9 cellular contexts compared by ENCODE assay signal in the genomic region with DNA sequence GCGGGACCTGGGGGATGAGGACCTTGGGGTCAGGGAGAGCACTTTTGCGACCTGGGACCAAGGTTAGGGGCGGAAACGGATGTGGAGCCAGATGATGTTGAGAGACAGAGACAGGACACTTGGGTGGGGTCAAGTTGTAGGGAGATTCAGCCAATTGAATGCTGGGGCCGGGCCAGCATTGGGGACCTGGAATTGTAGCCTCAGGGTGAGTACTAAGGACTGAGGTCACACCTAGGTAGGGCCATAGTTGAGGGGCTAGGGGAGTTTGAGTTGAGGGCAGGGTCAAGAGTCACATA. TPM values are rescaled to one million over a fixed set of nuclear protein-coding genes. Genes with fewer than 3 reads are reported as not detected.
DNase-seq lines count a peak whose midpoint lies in the region; ATAC-seq, FAIRE-seq and TF ChIP-seq lines count a peak whose summit lies in the region.
"Had no signal": no experiment of that assay in that cellular context is flagged by ENCODE, and none has a peak within 500 bp of the region (broad histone marks: within the 10 kb centered on the region; RNA-seq: fewer than 3 reads in every experiment).

No MANE protein-coding gene starts in this region.

- peaks cover 16% of the 10 kb centered on the region for H3K4me1 Mint-ChIP-seq in activated CD4-positive, alpha-beta T cell treated with anti-CD3 and anti-CD28 coated beads, Interleukin-2, amount 10 ng/mL, durations not matched to agents 7 days and 5 days

- peak overlapping the region; percentile 89 for H3K4me3 Mint-ChIP-seq in activated CD4-positive, alpha-beta T cell treated with anti-CD3 and anti-CD28 coated beads, Interleukin-2, amount 10 ng/mL, durations not matched to agents 7 days and 5 days

- H3K79me2 ChIP-seq in keratinocyte (ENCODE audit: control insufficient read depth, insufficient read depth, low read length), result no peaks in the 10 kb centered on the region

- CTCF ChIA-PET in activated CD4-positive, alpha-beta T cell treated with anti-CD3 and anti-CD28 coated beads, Interleukin-2, amount 10 ng/mL, durations not matched to agents 7 days and 5 days (lab: Charles Lee), result interaction anchor here (2.1 kb wide), 1 partner anchor 12 kb away, joined by 15 read pairs; a partner anchor contains a TSS

- FAIRE-seq in keratinocyte (lab: Jason Lieb, UNC), result no peak

- POLR2A ChIA-PET in activated CD4-positive, alpha-beta T cell treated with anti-CD3 and anti-CD28 coated beads, Interleukin-2, amount 10 ng/mL, durations not matched to agents 7 days and 5 days (lab: Charles Lee), result no interaction called here

- TF ChIP-seq CTCF in keratinocyte (optimal IDR thresholded peaks at IDR 0.05 in 1 of 3, IDR thresholded peaks at IDR 0.05 in 1 of 3, conservative IDR thresholded peaks at IDR 0.05 in 1 of 3; ENCODE audit: extremely low read depth in 1 of 3, insufficient read depth in 2 of 3, low read length in 3 of 3) (no peak), GM10266 (IDR thresholded peaks at IDR 0.05; ENCODE audit: control insufficient read depth, insufficient read depth, low read depth, missing control alignments) (no peak)

- no peak for DNase-seq in activated CD4-positive, alpha-beta T cell treated with anti-CD3 and anti-CD28 coated beads, Interleukin-2, amount 10 ng/mL, durations not matched to agents 7 days and 5 days
- no peak for DNase-seq in activated CD4-positive, alpha-beta T cell treated with anti-CD3 and anti-CD28 coated beads, Interleukin-2, amount 50 U/mL, for 1 hour
- DNase-seq in activated naive CD4-positive, alpha-beta T cell treated with anti-CD3 and anti-CD28 coated beads, Interleukin-2, amount 50 U/mL, for 72 hours (ENCODE audit: low spot score in 2 of 2), result no peak
- no peak for DNase-seq in keratinocyte (ENCODE audit: low read depth, low spot score)
- no peak for DNase-seq in GM10266 (ENCODE audit: extremely low spot score)

- H4K20me1 ChIP-seq in keratinocyte (ENCODE audit: control insufficient read depth, extremely low read depth, insufficient read depth, low read length), result no peaks in the 10 kb centered on the region

- peak overlapping the region; percentile 95 for H3K27ac Mint-ChIP-seq in activated CD4-positive, alpha-beta T cell treated with anti-CD3 and anti-CD28 coated beads, Interleukin-2, amount 10 ng/mL, durations not matched to agents 7 days and 5 days
- peak overlapping the region; percentile 81 to 94 for H3K27ac Mint-ChIP-seq in activated naive CD4-positive, alpha-beta T cell treated with anti-CD3 and anti-CD28 coated beads, Interleukin-2, amount 50 U/mL, for 72 hours

- H3K36me3 Mint-ChIP-seq in activated CD4-positive, alpha-beta T cell treated with anti-CD3 and anti-CD28 coated beads, Interleukin-2, amount 10 ng/mL, durations not matched to agents 7 days and 5 days (ENCODE audit: low read depth), result peaks cover 13% of the 10 kb centered on the region
- H3K36me3 Mint-ChIP-seq in activated naive CD4-positive, alpha-beta T cell treated with anti-CD3 and anti-CD28 coated beads, Interleukin-2, amount 50 U/mL, for 72 hours, result no peaks in the 10 kb centered on the region

- H3K9me1 ChIP-seq in keratinocyte (ENCODE audit: control insufficient read depth, extremely low read depth, insufficient read depth, low read length), result no peaks in the 10 kb centered on the region

- no peaks in the 10 kb centered on the region for H3K9me3 Mint-ChIP-seq in activated CD4-positive, alpha-beta T cell treated with anti-CD3 and anti-CD28 coated beads, Interleukin-2, amount 10 ng/mL, durations not matched to agents 7 days and 5 days
- H3K9me3 Mint-ChIP-seq in activated naive CD4-positive, alpha-beta T cell treated with anti-CD3 and anti-CD28 coated beads, Interleukin-2, amount 50 U/mL, for 72 hours, result no peaks in the 10 kb centered on the region

- peaks cover 0 to 3% of the 10 kb centered on the region in 2 experiments for H3K36me3 ChIP-seq in keratinocyte (ENCODE audit: control insufficient read depth in 2 of 2, extremely low read depth in 1 of 2, insufficient read depth in 2 of 2, low read length in 2 of 2)

- H3K9ac ChIP-seq in keratinocyte (ENCODE audit: control insufficient read depth, extremely low read depth, insufficient read depth, low read length), result peak overlapping the region; percentile 18

- peaks cover 10% of the 10 kb centered on the region for H3K4me1 ChIP-seq in keratinocyte (ENCODE audit: control insufficient read depth, extremely low read depth, insufficient read depth, low read length)

- H3K4me3 ChIP-seq in keratinocyte (ENCODE audit: control insufficient read depth in 2 of 3, extremely low read depth in 1 of 3, insufficient read depth in 2 of 3, low read depth in 1 of 3, low read length in 3 of 3), result peak overlapping the region; percentile 43 to 58 (median 45)

- H3K27me3 Mint-ChIP-seq in activated CD4-positive, alpha-beta T cell treated with anti-CD3 and anti-CD28 coated beads, Interleukin-2, amount 10 ng/mL, durations not matched to agents 7 days and 5 days, result no peaks in the 10 kb centered on the region

- H3K9me3 ChIP-seq in keratinocyte (ENCODE audit: control insufficient read depth, low read depth, low read length), result no peaks in the 10 kb centered on the region

- peak overlapping the region; percentile 49 for H2AFZ ChIP-seq in keratinocyte (ENCODE audit: control insufficient read depth, low read length)

- peak overlapping the region; percentile 2 for H3K27ac ChIP-seq in keratinocyte (ENCODE audit: control insufficient read depth, insufficient read depth, low read length)
- peak overlapping the region; percentile 64 for H3K27ac ChIP-seq in temporal lobe (ENCODE audit: low read depth, low read length)

- peak overlapping the region; percentile 77 for H3K4me2 ChIP-seq in keratinocyte (ENCODE audit: control insufficient read depth, extremely low read depth, insufficient read depth, low read depth, low read length)

- ATAC-seq in activated naive CD4-positive, alpha-beta T cell treated with anti-CD3 and anti-CD28 coated beads, Interleukin-2, amount 50 U/mL, for 72 hours, result no peak
- no peak for ATAC-seq in HG03196 (IDR thresholded peaks at IDR 0.05; ENCODE audit: unreplicated experiment)
- no peak for ATAC-seq in GM21619 (IDR thresholded peaks at IDR 0.05; ENCODE audit: unreplicated experiment)

- H3K27me3 ChIP-seq in keratinocyte (ENCODE audit: control insufficient read depth, extremely low read depth, insufficient read depth, low read length), result no peaks in the 10 kb centered on the region

- dilution Hi-C loops in keratinocyte (cut with MboI; ENCODE audit: extremely low pct_ligation_motif_present, low sequenced_read_pairs), result no loop called here

RNA-seq across cellular contexts. Expression of a gene that starts 1.2 kb away (rescaled TPM):
- 10 to 100 TPM; 32.8 to 48.2 TPM for total RNA-seq in activated CD4-positive, alpha-beta T cell treated with anti-CD3 and anti-CD28 coated beads, Interleukin-2, amount 10 ng/mL, durations not matched to agents 7 days and 5 days
- 10 to 100 TPM; 33.9 to 89.4 TPM for total RNA-seq in activated naive CD4-positive, alpha-beta T cell treated with anti-CD3 and anti-CD28 coated beads, Interleukin-2, amount 50 U/mL, for 72 hours
- 9.5 to 18.9 TPM (median 9.8 TPM) in 3 replicates for polyA plus RNA-seq in keratinocyte
- 4.2 TPM for polyA plus RNA-seq in keratinocyte (2011; ENCODE audit: low read depth)
- 3.6 and 14.4 TPM in 2 replicates for polyA plus RNA-seq in keratinocyte (2011; cell fraction: cytosol; rRNA removed)
- polyA plus RNA-seq in keratinocyte (2011; cell fraction: nucleus; rRNA removed), result 4.6 and 6.5 TPM in 2 replicates
- 23.1 and 28.1 TPM in 2 replicates for polyA plus RNA-seq in keratinocyte (2012; ENCODE audit: low replicate concordance)
- polyA minus RNA-seq in keratinocyte, result 1.8 to 7.3 TPM (median 5.7 TPM) in 3 replicates
- polyA minus RNA-seq in keratinocyte (2011; cell fraction: cytosol; rRNA and poly(A)+ RNA removed), result 27.0 TPM
- 3.4 and 3.5 TPM in 2 replicates for polyA minus RNA-seq in keratinocyte (2011; cell fraction: nucleus; rRNA and poly(A)+ RNA removed)
- total RNA-seq in temporal lobe, result 30.0 TPM

RNA-seq across cellular contexts. Expression of a gene that starts 2.0 kb away (rescaled TPM):
- 1 to 10 TPM; 2.4 TPM for total RNA-seq in activated CD4-positive, alpha-beta T cell treated with anti-CD3 and anti-CD28 coated beads, Interleukin-2, amount 10 ng/mL, durations not matched to agents 7 days and 5 days
- total RNA-seq in activated naive CD4-positive, alpha-beta T cell treated with anti-CD3 and anti-CD28 coated beads, Interleukin-2, amount 50 U/mL, for 72 hours, result 1 to 10 TPM; 2.0 to 3.4 TPM
- 0.33 to 0.50 TPM (median 0.36 TPM) in 3 replicates for polyA plus RNA-seq in keratinocyte
- 0.74 TPM for polyA plus RNA-seq in keratinocyte (2011; ENCODE audit: low read depth)
- polyA plus RNA-seq in keratinocyte (2011; cell fraction: cytosol; rRNA removed), result 0.46 and 0.60 TPM in 2 replicates
- polyA plus RNA-seq in keratinocyte (2011; cell fraction: nucleus; rRNA removed), result 1.0 and 1.2 TPM in 2 replicates
- polyA plus RNA-seq in keratinocyte (2012; ENCODE audit: low replicate concordance), result 0.78 and 0.96 TPM in 2 replicates
- 0.73 to 1.0 TPM (median 0.90 TPM) in 3 replicates for polyA minus RNA-seq in keratinocyte
- not detected for polyA minus RNA-seq in keratinocyte (2011; cell fraction: cytosol; rRNA and poly(A)+ RNA removed)
- polyA minus RNA-seq in keratinocyte (2011; cell fraction: nucleus; rRNA and poly(A)+ RNA removed), result 0.32 and 0.62 TPM in 2 replicates
- 3.0 TPM for total RNA-seq in temporal lobe

RNA-seq across cellular contexts. Expression of a gene that starts 12.4 kb away (rescaled TPM):
- total RNA-seq in activated CD4-positive, alpha-beta T cell treated with anti-CD3 and anti-CD28 coated beads, Interleukin-2, amount 10 ng/mL, durations not matched to agents 7 days and 5 days, result 100 to 1,000 TPM; 124 to 125 TPM
- total RNA-seq in activated naive CD4-positive, alpha-beta T cell treated with anti-CD3 and anti-CD28 coated beads, Interleukin-2, amount 50 U/mL, for 72 hours, result 100 to 1,000 TPM; 184 to 190 TPM
- polyA plus RNA-seq in keratinocyte, result 46.8 to 54.3 TPM (median 52.8 TPM) in 3 replicates
- 37.4 TPM for polyA plus RNA-seq in keratinocyte (2011; ENCODE audit: low read depth)
- 44.9 and 92.9 TPM in 2 replicates for polyA plus RNA-seq in keratinocyte (2011; cell fraction: cytosol; rRNA removed)
- polyA plus RNA-seq in keratinocyte (2011; cell fraction: nucleus; rRNA removed), result 22.4 and 33.1 TPM in 2 replicates
- polyA plus RNA-seq in keratinocyte (2012; ENCODE audit: low replicate concordance), result 41.8 and 73.0 TPM in 2 replicates
- 23.5 to 87.9 TPM (median 23.8 TPM) in 3 replicates for polyA minus RNA-seq in keratinocyte
- polyA minus RNA-seq in keratinocyte (2011; cell fraction: cytosol; rRNA and poly(A)+ RNA removed), result 64.8 TPM
- 8.5 and 13.8 TPM in 2 replicates for polyA minus RNA-seq in keratinocyte (2011; cell fraction: nucleus; rRNA and poly(A)+ RNA removed)
- 18.7 TPM for total RNA-seq in temporal lobe

RNA-seq across cellular contexts. Expression of a gene that starts 19.2 kb away (rescaled TPM):
- 10 to 100 TPM; 61.4 to 67.7 TPM for total RNA-seq in activated CD4-positive, alpha-beta T cell treated with anti-CD3 and anti-CD28 coated beads, Interleukin-2, amount 10 ng/mL, durations not matched to agents 7 days and 5 days
- 10 to 100 TPM; 44.6 to 78.4 TPM for total RNA-seq in activated naive CD4-positive, alpha-beta T cell treated with anti-CD3 and anti-CD28 coated beads, Interleukin-2, amount 50 U/mL, for 72 hours
- polyA plus RNA-seq in keratinocyte, result 37.3 to 56.9 TPM (median 39.7 TPM) in 3 replicates
- polyA plus RNA-seq in keratinocyte (2011; ENCODE audit: low read depth), result 54.0 TPM
- polyA plus RNA-seq in keratinocyte (2011; cell fraction: cytosol; rRNA removed), result 32.2 and 58.0 TPM in 2 replicates
- 45.2 and 52.8 TPM in 2 replicates for polyA plus RNA-seq in keratinocyte (2011; cell fraction: nucleus; rRNA removed)
- polyA plus RNA-seq in keratinocyte (2012; ENCODE audit: low replicate concordance), result 22.4 and 65.3 TPM in 2 replicates
- 30.8 to 37.4 TPM (median 32.0 TPM) in 3 replicates for polyA minus RNA-seq in keratinocyte
- polyA minus RNA-seq in keratinocyte (2011; cell fraction: cytosol; rRNA and poly(A)+ RNA removed), result 48.9 TPM
- polyA minus RNA-seq in keratinocyte (2011; cell fraction: nucleus; rRNA and poly(A)+ RNA removed), result 12.3 and 15.9 TPM in 2 replicates
- 35.4 TPM for total RNA-seq in temporal lobe

RNA-seq across cellular contexts. Expression of a gene that starts 40.3 kb away (rescaled TPM):
- under 1 TPM; 0.81 to 0.82 TPM for total RNA-seq in activated CD4-positive, alpha-beta T cell treated with anti-CD3 and anti-CD28 coated beads, Interleukin-2, amount 10 ng/mL, durations not matched to agents 7 days and 5 days
- total RNA-seq in activated naive CD4-positive, alpha-beta T cell treated with anti-CD3 and anti-CD28 coated beads, Interleukin-2, amount 50 U/mL, for 72 hours, result under 1 TPM in 1 of 2 donors, not detected in 1; 0.52 TPM
- 0.38 to 0.66 TPM (median 0.39 TPM) in 3 replicates for polyA plus RNA-seq in keratinocyte
- 2.2 TPM for polyA plus RNA-seq in keratinocyte (2011; ENCODE audit: low read depth)
- 0.21 and 0.28 TPM in 2 replicates for polyA plus RNA-seq in keratinocyte (2011; cell fraction: cytosol; rRNA removed)
- polyA plus RNA-seq in keratinocyte (2011; cell fraction: nucleus; rRNA removed), result 0.75 and 1.0 TPM in 2 replicates
- 0.17 and 12.2 TPM in 2 replicates for polyA plus RNA-seq in keratinocyte (2012; ENCODE audit: low replicate concordance)
- polyA minus RNA-seq in keratinocyte, result 0.90 to 1.0 TPM (median 0.92 TPM) in 3 replicates
- polyA minus RNA-seq in keratinocyte (2011; cell fraction: cytosol; rRNA and poly(A)+ RNA removed), result not detected
- 0.54 and 1.1 TPM in 2 replicates for polyA minus RNA-seq in keratinocyte (2011; cell fraction: nucleus; rRNA and poly(A)+ RNA removed)
- total RNA-seq in temporal lobe, result not detected
- total RNA-seq: lung microvascular endothelial cell had no signal
